In the genomic region with DNA sequence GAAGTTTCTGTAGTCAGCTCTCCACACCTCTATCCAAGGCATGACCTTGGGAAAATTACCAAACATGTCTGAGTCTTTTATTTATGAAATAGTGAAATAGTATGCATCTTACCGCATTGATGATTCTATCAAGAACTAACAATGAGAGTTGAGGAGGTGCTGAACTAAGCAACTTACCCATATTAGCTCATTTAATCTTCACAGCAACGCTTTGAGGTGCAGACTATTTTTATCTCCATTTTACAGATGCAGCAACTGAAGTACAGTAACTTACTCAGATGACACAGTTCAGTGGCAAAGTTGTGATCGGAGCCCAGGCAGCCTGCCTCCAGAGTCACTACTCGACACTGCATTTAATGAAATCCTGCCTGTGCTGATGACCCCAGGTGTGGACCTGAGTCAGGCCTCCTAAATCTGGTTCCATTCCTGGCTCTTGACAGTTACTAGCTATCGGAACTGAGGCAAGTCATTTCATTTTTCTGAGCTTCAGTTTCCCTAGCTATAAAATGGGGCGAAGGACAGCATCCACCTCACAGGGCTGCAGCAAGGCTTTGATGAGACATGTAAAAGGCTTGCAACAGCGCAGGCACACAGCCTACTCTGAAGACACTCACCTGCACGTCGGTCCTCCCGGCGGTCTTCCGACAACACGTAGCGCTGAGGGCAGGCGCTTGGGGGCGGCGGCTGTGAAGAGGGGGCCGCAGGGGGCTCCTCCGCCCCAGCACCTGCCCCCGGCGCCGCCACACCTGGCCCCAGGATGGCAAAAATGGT, we compare ENCODE assay signal across 9 cellular contexts. TPM values are rescaled to one million over a fixed set of nuclear protein-coding genes. Genes with fewer than 3 reads are reported as not detected.
DNase-seq lines count a peak whose midpoint lies in the region; ATAC-seq, FAIRE-seq and TF ChIP-seq lines count a peak whose summit lies in the region.
"Had no signal": no experiment of that assay in that cellular context is flagged by ENCODE, and none has a peak within 500 bp of the region (broad histone marks: within the 10 kb centered on the region; RNA-seq: fewer than 3 reads in every experiment).

No MANE protein-coding gene starts in this region.

- no peak overlapping the region for H2AK5ac ChIP-seq in IMR-90 (ENCODE audit: low read depth, low read length)

- peak overlapping the region; percentile 48; the same call in 1 of the 2 replicates for H3K23ac ChIP-seq in IMR-90 (ENCODE audit: low read depth, low read length)

- no peak for TF ChIP-seq RAD21 in IMR-90 (IDR thresholded peaks at IDR 0.05; ENCODE audit: low read length)

- no peak for TF ChIP-seq POLR2A in IMR-90 (IDR thresholded peaks at IDR 0.05; ENCODE audit: low read depth, low read length)

- H3K4me1 ChIP-seq in IMR-90 (ENCODE audit: control insufficient read depth, insufficient read depth, low read length), result 0 out of 2 replicates have a peak, but pooled peaks cover 4% of the 10 kb centered on the region
- peaks cover 16% of the 10 kb centered on the region for H3K4me1 ChIP-seq in muscle layer of colon (ENCODE audit: insufficient read depth, low read length)

- H3K18ac ChIP-seq in IMR-90 (ENCODE audit: low read depth, low read length), result no peak overlapping the region

- dilution Hi-C loops in IMR-90 (cut with HindIII; ENCODE audit: low sequenced_read_pairs, unreplicated experiment), result no loop called here

- no peak overlapping the region for H2BK15ac ChIP-seq in IMR-90 (ENCODE audit: low read depth, low read length)

- no peak overlapping the region for H3K56ac ChIP-seq in IMR-90 (ENCODE audit: extremely low read depth, insufficient read depth, low read length)

- no peak overlapping the region for H2BK120ac ChIP-seq in IMR-90 (ENCODE audit: low read depth, low read length)

- H3K36me3 ChIP-seq in IMR-90 (ENCODE audit: control insufficient read depth, insufficient read depth, low read length) (peaks cover 23% of the 10 kb centered on the region), bronchial epithelial cell (ENCODE audit: control insufficient read depth, insufficient read depth, low read length) (no peaks in the 10 kb centered on the region), muscle layer of colon (ENCODE audit: insufficient read depth, low read length) (peaks cover 16% of the 10 kb centered on the region)

- ATAC-seq in IMR-90 (ENCODE audit: low read depth), result no peak
- ATAC-seq in HG02759 (IDR thresholded peaks at IDR 0.05; ENCODE audit: unreplicated experiment), result no peak
- no peak for ATAC-seq in GM21737 (IDR thresholded peaks at IDR 0.05; ENCODE audit: unreplicated experiment)

- peak overlapping the region; percentile 89 for H3K4me2 ChIP-seq in IMR-90 (ENCODE audit: low read depth, low read length)

- H3K9ac ChIP-seq in IMR-90 (ENCODE audit: low read depth, low read length) (no peak overlapping the region; the same call in 1 of the 2 replicates), muscle layer of colon (ENCODE audit: low read length) (no peak overlapping the region)

- DNase-seq in AG04450 (ENCODE audit: low read depth, low spot score) (no peak), IMR-90 (no peak), bronchial epithelial cell (ENCODE audit: low read depth) (no peak), NCI-H1092 (lab: John Stamatoyannopoulos, UW) (no peak), SKM-1 treated with dmso at 0.1 percent for 144 hours (lab: John Stamatoyannopoulos, UW; ENCODE audit: unreplicated experiment) (no peak)

- CTCF ChIA-PET in AG04450 (lab: Charles Lee), result interaction anchor here (0.9 kb wide), 1 partner anchor 18 kb away, joined by 4 read pairs; no protein-coding TSS in a partner anchor
- CTCF ChIA-PET in IMR-90 (lab: Yijun Ruan, JAX), result no interaction called here

- H3K4me3 ChIP-seq in AG04450 (ENCODE audit: low read depth, low read length) (peak overlapping the region; percentile 86), IMR-90 (ENCODE audit: insufficient read depth, low read depth, low read length) (peak overlapping the region; percentile 70), bronchial epithelial cell (ENCODE audit: low read depth, low read length) (peak overlapping the region; percentile 74), muscle layer of colon (ENCODE audit: low read depth in 1 of 2, low read length in 2 of 2) (peak overlapping the region; percentile 47 to 88)

- no peak overlapping the region for H4K5ac ChIP-seq in IMR-90 (ENCODE audit: low read depth, low read length)

- TF ChIP-seq CTCF in AG04450 (IDR thresholded peaks at IDR 0.05; ENCODE audit: low read depth, low read length) (no peak), IMR-90 (conservative IDR thresholded peaks at IDR 0.05; ENCODE audit: low read depth, low read length) (no peak), bronchial epithelial cell (IDR thresholded peaks at IDR 0.05; ENCODE audit: insufficient read depth, low read length, severe bottlenecking) (no peak)

- peak overlapping the region; percentile 22 for H2AK9ac ChIP-seq in IMR-90 (replicated peaks; ENCODE audit: low read depth, low read length, poor library complexity)

- H3K79me1 ChIP-seq in IMR-90 (ENCODE audit: low read depth in 1 of 2, low read length in 2 of 2), result peaks cover 13 to 21% of the 10 kb centered on the region in 2 experiments

- no peak overlapping the region for H4K8ac ChIP-seq in IMR-90 (ENCODE audit: low read depth in 2 of 2, low read length in 2 of 2)

- H3K27ac ChIP-seq in AG04450 (ENCODE audit: low read depth, low read length) (no peak overlapping the region), IMR-90 (ENCODE audit: insufficient read depth, low read length) (no peak overlapping the region), muscle layer of colon (ENCODE audit: low read depth, low read length) (no peak overlapping the region)

- FAIRE-seq in bronchial epithelial cell (lab: Jason Lieb, UNC), result no peak

- intact Hi-C loops in IMR-90 (cut with micrococcal nuclease), result no loop called here

- no peak overlapping the region for H2BK5ac ChIP-seq in IMR-90 (ENCODE audit: low read depth, low read length, poor library complexity, severe bottlenecking)

- H2AFZ ChIP-seq in IMR-90 (replicated peaks; ENCODE audit: low read length, poor library complexity), result peak overlapping the region; percentile 99

- no peak overlapping the region for H4K91ac ChIP-seq in IMR-90 (ENCODE audit: insufficient read depth, low read depth, low read length)

- no peak overlapping the region for H2BK20ac ChIP-seq in IMR-90 (ENCODE audit: low read depth, low read length)

- no TSS peak for BruUV-seq in IMR-90 (replicated peaks; lab: Mats Ljungman, UMichigan)

- in situ Hi-C loops in IMR-90 (cut with MboI; ENCODE audit: low sequenced_read_pairs), result no loop called here

- POLR2A ChIA-PET in AG04450 (lab: Yijun Ruan, JAX) (interaction anchor here (0.6 kb wide), 1 partner anchor 12 kb away, joined by 3 read pairs; no protein-coding TSS in a partner anchor), IMR-90 (lab: Charles Lee; ENCODE audit: unreplicated experiment) (no interaction called here)

- H3K27me3 ChIP-seq in AG04450 (ENCODE audit: control insufficient read depth, insufficient read depth, low read length), result no peaks in the 10 kb centered on the region
- H3K27me3 ChIP-seq in IMR-90 (ENCODE audit: control insufficient read depth, insufficient read depth, low read length), result no peaks in the 10 kb centered on the region
- no peaks in the 10 kb centered on the region for H3K27me3 ChIP-seq in bronchial epithelial cell (ENCODE audit: control insufficient read depth, insufficient read depth, low read length)
- no peaks in the 10 kb centered on the region for H3K27me3 ChIP-seq in muscle layer of colon (ENCODE audit: control insufficient read depth in 1 of 2, insufficient read depth in 2 of 2, low read length in 2 of 2)

- 0 out of 2 replicates have a peak, but pooled peaks cover 9% of the 10 kb centered on the region for H4K20me1 ChIP-seq in IMR-90 (ENCODE audit: insufficient read depth, low read length)

- peaks cover 7% of the 10 kb centered on the region; the same call in 1 of the 2 replicates for H3K9me1 ChIP-seq in IMR-90 (ENCODE audit: insufficient read depth, low read length)

- H3K9me3 ChIP-seq in AG04450 (ENCODE audit: control insufficient read depth, insufficient read depth, low read length), result no peaks in the 10 kb centered on the region
- no peaks in the 10 kb centered on the region for H3K9me3 ChIP-seq in IMR-90 (ENCODE audit: control insufficient read depth, insufficient read depth, low read length)
- no peaks in the 10 kb centered on the region for H3K9me3 ChIP-seq in muscle layer of colon (ENCODE audit: low read length)

- H3K4ac ChIP-seq in IMR-90 (ENCODE audit: low read depth, low read length), result no peak overlapping the region

- no peak overlapping the region for H3K14ac ChIP-seq in IMR-90 (replicated peaks; ENCODE audit: low read depth, low read length)

- 43% methylated on average over 13 of the region's 22 CpGs; no CpG with 5 or more reads in 1 of the 2 experiments for WGBS in IMR-90 (ENCODE audit: extremely low coverage in 2 of 2, insufficient read length in 1 of 2), 2 experiments

RNA-seq across cellular contexts. Expression of gene MYPOP, which starts 1.6 kb away (rescaled TPM):
- polyA plus RNA-seq in AG04450 (2011; rRNA removed) (1.4 and 1.6 TPM in 2 replicates), IMR-90 (2012; rRNA removed) (2.8 and 3.1 TPM in 2 replicates)
- 0.70 and 1.4 TPM in 2 replicates for polyA minus RNA-seq in AG04450 (2011; rRNA and poly(A)+ RNA removed)
- total RNA-seq in IMR-90 (2012; rRNA removed) (0.28 and 0.36 TPM in 2 replicates), bronchial epithelial cell (0.53 and 0.90 TPM in 2 replicates)
- polyA plus RNA-seq in IMR-90 (2012; cell fraction: cytosol; rRNA removed), result 3.4 and 5.0 TPM in 2 replicates
- polyA plus RNA-seq in IMR-90 (2012; cell fraction: nucleus; rRNA removed; ENCODE audit: low replicate concordance), result 8.9 and 14.7 TPM in 2 replicates

RNA-seq across cellular contexts. Expression of gene NANOS2, which starts 13.7 kb away (rescaled TPM):
- polyA plus RNA-seq in AG04450 (2011; rRNA removed) (not detected in 2 replicates), IMR-90 (2012; rRNA removed) (not detected in 2 replicates)
- polyA minus RNA-seq in AG04450 (2011; rRNA and poly(A)+ RNA removed), result not detected in 2 replicates
- total RNA-seq in IMR-90 (2012; rRNA removed) (not detected in 2 replicates), bronchial epithelial cell (not detected in 2 replicates)
- polyA plus RNA-seq in IMR-90 (2012; cell fraction: cytosol; rRNA removed), result not detected in 2 replicates
- not detected in 2 replicates for polyA plus RNA-seq in IMR-90 (2012; cell fraction: nucleus; rRNA removed; ENCODE audit: low replicate concordance)
- total RNA-seq: dermis microvascular lymphatic vessel endothelial cell had no signal

RNA-seq across cellular contexts. Expression of gene IRF2BP1, which starts 14.9 kb away (rescaled TPM):
- 5.0 and 6.5 TPM in 2 replicates for polyA plus RNA-seq in AG04450 (2011; rRNA removed)
- polyA minus RNA-seq in AG04450 (2011; rRNA and poly(A)+ RNA removed), result 5.9 and 7.0 TPM in 2 replicates
- 4.5 and 5.0 TPM in 2 replicates for total RNA-seq in IMR-90 (2012; rRNA removed)
- polyA plus RNA-seq in IMR-90 (2012; rRNA removed), result 8.5 and 11.6 TPM in 2 replicates
- polyA plus RNA-seq in IMR-90 (2012; cell fraction: cytosol; rRNA removed), result 9.6 and 15.7 TPM in 2 replicates
- 3.3 and 9.4 TPM in 2 replicates for polyA plus RNA-seq in IMR-90 (2012; cell fraction: nucleus; rRNA removed; ENCODE audit: low replicate concordance)
- total RNA-seq in bronchial epithelial cell, result 11.3 and 11.8 TPM in 2 replicates

RNA-seq across cellular contexts. Expression of gene FOXA3, which starts 36.7 kb away (rescaled TPM):
- polyA plus RNA-seq in AG04450 (2011; rRNA removed), result not detected in 2 replicates
- polyA minus RNA-seq in AG04450 (2011; rRNA and poly(A)+ RNA removed), result not detected in 2 replicates
- total RNA-seq in IMR-90 (2012; rRNA removed), result not detected in 2 replicates
- polyA plus RNA-seq in IMR-90 (2012; rRNA removed), result not detected in 2 replicates
- 0.01 TPM in 1 of 2 replicates, not detected in the other for polyA plus RNA-seq in IMR-90 (2012; cell fraction: cytosol; rRNA removed)
- polyA plus RNA-seq in IMR-90 (2012; cell fraction: nucleus; rRNA removed; ENCODE audit: low replicate concordance), result not detected in 2 replicates
- not detected in 2 replicates for total RNA-seq in bronchial epithelial cell
- total RNA-seq: dermis microvascular lymphatic vessel endothelial cell had no signal

RNA-seq across cellular contexts. Expression of gene SYMPK, which starts 37.9 kb away (rescaled TPM):
- 54.3 and 63.1 TPM in 2 replicates for polyA plus RNA-seq in AG04450 (2011; rRNA removed)
- 71.8 and 83.3 TPM in 2 replicates for polyA minus RNA-seq in AG04450 (2011; rRNA and poly(A)+ RNA removed)
- total RNA-seq in IMR-90 (2012; rRNA removed), result 33.6 and 35.3 TPM in 2 replicates
- 70.0 and 71.5 TPM in 2 replicates for polyA plus RNA-seq in IMR-90 (2012; rRNA removed)
- polyA plus RNA-seq in IMR-90 (2012; cell fraction: cytosol; rRNA removed), result 32.0 and 52.6 TPM in 2 replicates
- 124 and 193 TPM in 2 replicates for polyA plus RNA-seq in IMR-90 (2012; cell fraction: nucleus; rRNA removed; ENCODE audit: low replicate concordance)
- 27.9 and 29.7 TPM in 2 replicates for total RNA-seq in bronchial epithelial cell
